In the genomic region with DNA sequence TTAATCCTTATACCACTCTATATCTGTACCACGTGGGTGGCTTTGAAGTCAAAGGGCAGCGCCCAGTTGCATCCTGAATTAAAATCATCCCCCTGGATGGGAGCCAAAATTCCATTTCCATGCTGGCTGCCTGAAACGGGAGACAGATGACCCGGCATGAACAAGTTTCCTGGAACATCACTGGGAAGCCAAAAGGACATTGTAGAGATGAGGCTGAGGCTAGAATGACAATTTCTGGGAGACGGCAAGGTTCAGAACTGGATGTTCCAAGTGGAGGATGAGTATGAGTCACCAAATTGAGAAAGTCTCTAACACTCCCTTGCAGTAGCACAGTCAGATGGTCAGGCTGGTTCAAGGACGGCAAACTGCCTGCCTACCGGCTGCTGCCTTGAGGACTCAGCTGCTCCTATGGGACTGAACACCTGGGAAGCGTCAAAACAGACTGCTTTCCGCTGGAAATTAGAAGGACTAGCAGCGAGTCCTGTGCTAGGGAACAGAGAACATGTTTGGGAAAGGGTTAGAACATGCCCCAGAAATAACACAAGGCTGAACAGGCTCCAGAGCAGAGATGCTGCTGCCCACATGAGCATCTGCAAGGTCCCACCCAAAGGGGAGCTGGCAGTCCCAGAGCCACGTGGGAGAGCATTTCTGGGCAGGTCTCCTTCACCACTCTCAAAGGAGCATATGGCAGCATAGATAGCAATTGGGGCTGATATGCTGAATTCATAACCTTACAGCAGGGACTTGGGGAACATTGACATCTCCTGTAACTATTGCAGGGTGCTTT, we compare ENCODE assay signal across 9 cellular contexts. TPM values are rescaled to one million over a fixed set of nuclear protein-coding genes. Genes with fewer than 3 reads are reported as not detected.
DNase-seq lines count a peak whose midpoint lies in the region; ATAC-seq and TF ChIP-seq lines count a peak whose summit lies in the region.
"Had no signal": no experiment of that assay in that cellular context is flagged by ENCODE, and none has a peak within 500 bp of the region (broad histone marks: within the 10 kb centered on the region; RNA-seq: fewer than 3 reads in every experiment).

No MANE protein-coding gene starts in this region.

- POLR2A ChIA-PET in IMR-90 (lab: Charles Lee; ENCODE audit: unreplicated experiment), result no interaction called here

- H3K4me3 ChIP-seq in IMR-90 (ENCODE audit: insufficient read depth, low read depth, low read length) (no peak overlapping the region), left lung (no peak overlapping the region), suprapubic skin (no peak overlapping the region)

- H3K56ac ChIP-seq in IMR-90 (ENCODE audit: extremely low read depth, insufficient read depth, low read length), result no peak overlapping the region

- H2AK5ac ChIP-seq in IMR-90 (ENCODE audit: low read depth, low read length), result no peak overlapping the region

- TF ChIP-seq POLR2A in IMR-90 (IDR thresholded peaks at IDR 0.05; ENCODE audit: low read depth, low read length) (no peak), suprapubic skin (IDR thresholded peaks at IDR 0.05) (no peak)

- H3K9ac ChIP-seq in IMR-90 (ENCODE audit: low read depth, low read length), result no peak overlapping the region

- H2BK5ac ChIP-seq in IMR-90 (ENCODE audit: low read depth, low read length, poor library complexity, severe bottlenecking), result no peak overlapping the region

- H3K4me1 ChIP-seq in IMR-90 (ENCODE audit: control insufficient read depth, insufficient read depth, low read length) (no peaks in the 10 kb centered on the region; the same call in 1 of the 2 replicates), left lung (peaks cover 0 to 15% of the 10 kb centered on the region in 2 donors), suprapubic skin (peaks cover 23% of the 10 kb centered on the region)

- no peaks in the 10 kb centered on the region for H4K20me1 ChIP-seq in IMR-90 (ENCODE audit: insufficient read depth, low read length)

- TF ChIP-seq RAD21 in IMR-90 (IDR thresholded peaks at IDR 0.05; ENCODE audit: low read length), result no peak

- BruUV-seq in IMR-90 (replicated peaks; lab: Mats Ljungman, UMichigan), result no TSS peak

- DNase-seq in IMR-90, result peak; percentile 50
- no peak for DNase-seq in left lung
- no peak for DNase-seq in suprapubic skin (ENCODE audit: low spot score in 2 of 2)
- no peak for DNase-seq in HuH-7.5 (ENCODE audit: low spot score)
- DNase-seq: NCI-H187 treated with DMSO at 0.1 percent for 48 hours, T-cell had no signal

- no peak overlapping the region for H3K4ac ChIP-seq in IMR-90 (ENCODE audit: low read depth, low read length)

- in situ Hi-C loops in IMR-90 (cut with MboI; ENCODE audit: low sequenced_read_pairs), result no loop called here

- no peak overlapping the region for H4K5ac ChIP-seq in IMR-90 (ENCODE audit: low read depth, low read length)

- H4K91ac ChIP-seq in IMR-90 (ENCODE audit: insufficient read depth, low read depth, low read length), result no peak overlapping the region

- no peak overlapping the region for H2BK20ac ChIP-seq in IMR-90 (ENCODE audit: low read depth, low read length)

- H3K79me1 ChIP-seq in IMR-90 (ENCODE audit: low read depth in 1 of 2, low read length in 2 of 2), result no peaks in the 10 kb centered on the region

- ATAC-seq in IMR-90 (ENCODE audit: low read depth) (peak; percentile 77), left lung (peak; percentile 86), GM21528 (IDR thresholded peaks at IDR 0.05; ENCODE audit: low FRiP score, unreplicated experiment) (no peak), GM19455 (IDR thresholded peaks at IDR 0.05; ENCODE audit: unreplicated experiment) (no peak)

- dilution Hi-C loops in IMR-90 (cut with HindIII; ENCODE audit: low sequenced_read_pairs, unreplicated experiment), result no loop called here

- peaks cover 7% of the 10 kb centered on the region for H3K27me3 ChIP-seq in IMR-90 (ENCODE audit: control insufficient read depth, insufficient read depth, low read length)
- H3K27me3 ChIP-seq in left lung, result no peaks in the 10 kb centered on the region
- H3K27me3 ChIP-seq in suprapubic skin, result no peaks in the 10 kb centered on the region

- no peak overlapping the region for H2AK9ac ChIP-seq in IMR-90 (replicated peaks; ENCODE audit: low read depth, low read length, poor library complexity)

- H3K27ac ChIP-seq in IMR-90 (ENCODE audit: insufficient read depth, low read length), result no peak overlapping the region
- peak overlapping the region; percentile 15 for H3K27ac ChIP-seq in cingulate gyrus (ENCODE audit: low read depth, low read length)
- H3K27ac ChIP-seq in left lung, result peak overlapping the region in 1 of 2 donors; percentile 61
- peak overlapping the region; percentile 70 for H3K27ac ChIP-seq in suprapubic skin

- H3K14ac ChIP-seq in IMR-90 (replicated peaks; ENCODE audit: low read depth, low read length), result no peak overlapping the region

- CTCF ChIA-PET in IMR-90 (lab: Yijun Ruan, JAX), result interaction anchor here (1.4 to 1.6 kb wide), 2 partner anchors 14 to 533 kb away, joined by 3 to 8 read pairs; no protein-coding TSS in a partner anchor

- TF ChIP-seq CTCF in IMR-90 (conservative IDR thresholded peaks at IDR 0.05; ENCODE audit: low read depth, low read length) (no peak), left lung (IDR thresholded peaks at IDR 0.05) (no peak), suprapubic skin (IDR thresholded peaks at IDR 0.05) (no peak)

- no peak overlapping the region for H3K23ac ChIP-seq in IMR-90 (ENCODE audit: low read depth, low read length)

- H2BK120ac ChIP-seq in IMR-90 (ENCODE audit: low read depth, low read length), result no peak overlapping the region

- intact Hi-C loops in IMR-90 (cut with micrococcal nuclease), result no loop called here
- intact Hi-C loops in left lung (cut with DNase I), result no loop called here

- no peak overlapping the region for H2AFZ ChIP-seq in IMR-90 (replicated peaks; ENCODE audit: low read length, poor library complexity)

- no peak for TF ChIP-seq EP300 in suprapubic skin (IDR thresholded peaks at IDR 0.05)

- H4K8ac ChIP-seq in IMR-90 (ENCODE audit: low read depth in 2 of 2, low read length in 2 of 2), result no peak overlapping the region

- H2BK15ac ChIP-seq in IMR-90 (ENCODE audit: low read depth, low read length), result no peak overlapping the region

- H3K4me2 ChIP-seq in IMR-90 (ENCODE audit: low read depth, low read length), result no peak overlapping the region

- 56% methylated on average over 2 of the region's 11 CpGs; no CpG with 5 or more reads in 1 of the 2 experiments for WGBS in IMR-90 (ENCODE audit: extremely low coverage in 2 of 2, insufficient read length in 1 of 2), 2 experiments
- WGBS in suprapubic skin, result 26% methylated on average over 11 of the region's 11 CpGs

- H3K9me3 ChIP-seq in IMR-90 (ENCODE audit: control insufficient read depth, insufficient read depth, low read length), result no peaks in the 10 kb centered on the region
- H3K9me3 ChIP-seq in left lung, result no peaks in the 10 kb centered on the region
- no peaks in the 10 kb centered on the region for H3K9me3 ChIP-seq in suprapubic skin

- H3K9me1 ChIP-seq in IMR-90 (ENCODE audit: insufficient read depth, low read length), result no peaks in the 10 kb centered on the region

- no peaks in the 10 kb centered on the region for H3K36me3 ChIP-seq in IMR-90 (ENCODE audit: control insufficient read depth, insufficient read depth, low read length)
- H3K36me3 ChIP-seq in left lung, result no peaks in the 10 kb centered on the region
- H3K36me3 ChIP-seq in suprapubic skin, result no peaks in the 10 kb centered on the region

- H3K18ac ChIP-seq in IMR-90 (ENCODE audit: low read depth, low read length), result no peak overlapping the region

TF ChIP-seq in IMR-90, 13 proteins besides CTCF, POLR2A, EP300 and RAD21:
- TF ChIP-seq BHLHE40 (IDR thresholded peaks at IDR 0.05; ENCODE audit: low read depth, low read length), result no peak
- TF ChIP-seq CEBPB (IDR thresholded peaks at IDR 0.05; ENCODE audit: low read depth, low read length), result peak; percentile 23; the same call in 1 of the 2 replicates
- peak; percentile 39; the same call in 1 of the 2 replicates for TF ChIP-seq FOS (IDR thresholded peaks at IDR 0.05; ENCODE audit: low read depth, low read length)

RNA-seq across cellular contexts. Expression of a gene that starts 32.0 kb away (rescaled TPM):
- total RNA-seq in IMR-90 (2012; rRNA removed) (40.7 and 54.7 TPM in 2 replicates), left lung (100 to 1,000 TPM in 1 of 2 donors, 10 to 100 TPM in 1; 58.5 to 118 TPM), suprapubic skin (100 to 1,000 TPM; 102 to 129 (median 109) TPM)
- 49.6 and 62.6 TPM in 2 replicates for polyA plus RNA-seq in IMR-90 (2012; rRNA removed)
- 14.5 and 14.6 TPM in 2 replicates for polyA plus RNA-seq in IMR-90 (2012; cell fraction: cytosol; rRNA removed)
- polyA plus RNA-seq in IMR-90 (2012; cell fraction: nucleus; rRNA removed; ENCODE audit: low replicate concordance), result 7.3 and 43.8 TPM in 2 replicates

RNA-seq across cellular contexts. Expression of a gene that starts 52.5 kb away (rescaled TPM):
- 155 and 158 TPM in 2 replicates for total RNA-seq in IMR-90 (2012; rRNA removed)
- polyA plus RNA-seq in IMR-90 (2012; rRNA removed), result 163 and 202 TPM in 2 replicates
- polyA plus RNA-seq in IMR-90 (2012; cell fraction: cytosol; rRNA removed), result 108 and 247 TPM in 2 replicates
- 92.9 and 150 TPM in 2 replicates for polyA plus RNA-seq in IMR-90 (2012; cell fraction: nucleus; rRNA removed; ENCODE audit: low replicate concordance)
- total RNA-seq in left lung, result 100 to 1,000 TPM; 119 to 256 TPM
- total RNA-seq in suprapubic skin, result 10 to 100 TPM; 14.9 to 41.1 (median 30.0) TPM

Comparison
In these comparisons a context has a peak if more than half of its experiments do, and no peak if none do; other contexts are left out.
1. ATAC-seq: peak in IMR-90 (single experiment) and left lung (single experiment); none in GM21528 (single experiment) and GM19455 (single experiment).